In genomic region chr1:155744711-155745283, GRCh38 we compare ENCODE assay signal across 8 cellular contexts. TPM values are rescaled to one million over a fixed set of nuclear protein-coding genes. Genes with fewer than 3 reads are reported as not detected.
DNase-seq lines count a peak whose midpoint lies in the region; TF ChIP-seq lines count a peak whose summit lies in the region.

No MANE protein-coding gene starts in this region.

- DNase-seq in Peyer's patch: peak in 1 of 3 donors; percentile 34
- no peak for DNase-seq in esophagus squamous epithelium (lab: John Stamatoyannopoulos, UW)
- no peak for DNase-seq in prostate gland (ENCODE audit: low spot score)
- DNase-seq in kidney glomerular epithelial cell (lab: John Stamatoyannopoulos, UW): no peak
- no peak for DNase-seq in SHP77 treated with DMSO at 0.1 percent for 48 hours (lab: John Stamatoyannopoulos, UW)
- no peak for DNase-seq in HT-29 (ENCODE audit: low spot score)
- DNase-seq in NCI-H748 (lab: John Stamatoyannopoulos, UW; ENCODE audit: unreplicated experiment): no peak

- H3K9ac ChIP-seq in ES-I3 (ENCODE audit: low read depth, low read length): peak overlapping the region; percentile 69

- TF ChIP-seq CTCF in Peyer's patch (IDR thresholded peaks at IDR 0.05) (no peak), esophagus squamous epithelium (IDR thresholded peaks at IDR 0.05) (no peak), prostate gland (IDR thresholded peaks at IDR 0.05) (no peak)

- H3K9me3 ChIP-seq in ES-I3 (ENCODE audit: control insufficient read depth, insufficient read depth, low read length) (no peaks in the 10 kb centered on the region), Peyer's patch (no peaks in the 10 kb centered on the region), esophagus squamous epithelium (no peaks in the 10 kb centered on the region), prostate gland (no peaks in the 10 kb centered on the region)

- H3K27ac ChIP-seq in Peyer's patch (peak overlapping the region; percentile 55 to 86 (median 69)), esophagus squamous epithelium (peak overlapping the region; percentile 70 to 87 (median 78)), prostate gland (peak overlapping the region; percentile 72 to 78)

- intact Hi-C loops in esophagus squamous epithelium (cut with DNase I) (no loop called here), prostate gland (cut with DNase I) (no loop called here)

- no peaks in the 10 kb centered on the region for H3K27me3 ChIP-seq in Peyer's patch
- no peaks in the 10 kb centered on the region for H3K27me3 ChIP-seq in esophagus squamous epithelium
- H3K27me3 ChIP-seq in prostate gland (replicated peaks; ENCODE audit: insufficient read depth): no peaks in the 10 kb centered on the region

- no peaks in the 10 kb centered on the region for H3K4me1 ChIP-seq in ES-I3 (ENCODE audit: insufficient read depth, low read length)
- peaks cover 0 to 5% (median 0%) of the 10 kb centered on the region in 4 donors for H3K4me1 ChIP-seq in Peyer's patch
- H3K4me1 ChIP-seq in esophagus squamous epithelium: peaks cover 0 to 7% (median 0%) of the 10 kb centered on the region in 3 donors
- H3K4me1 ChIP-seq in prostate gland (replicated peaks): no peaks in the 10 kb centered on the region

- WGBS in esophagus squamous epithelium, 2 donors: 67 to 76% methylated on average over 9 of the region's 9 CpGs
- 72% methylated on average over 9 of the region's 9 CpGs for WGBS in prostate gland

- no peak for TF ChIP-seq POLR2A in Peyer's patch (IDR thresholded peaks at IDR 0.05)
- TF ChIP-seq POLR2A in esophagus squamous epithelium (IDR thresholded peaks at IDR 0.05): no peak
- no peak for TF ChIP-seq POLR2A in prostate gland (IDR thresholded peaks at IDR 0.05)

- peak overlapping the region; percentile 47 to 81 (median 62) for H3K4me3 ChIP-seq in Peyer's patch
- peak overlapping the region; percentile 55 to 81 (median 64) for H3K4me3 ChIP-seq in esophagus squamous epithelium
- peak overlapping the region; percentile 52 to 56 for H3K4me3 ChIP-seq in prostate gland

- H3K36me3 ChIP-seq in ES-I3 (ENCODE audit: insufficient read depth, low read length) (peaks cover 3% of the 10 kb centered on the region; the same call in 1 of the 2 replicates), Peyer's patch (no peaks in the 10 kb centered on the region), esophagus squamous epithelium (peaks cover 0 to 19% (median 0%) of the 10 kb centered on the region in 3 donors), prostate gland (no peaks in the 10 kb centered on the region)

RNA-seq across cellular contexts. Expression of gene DAP3, which starts 55.9 kb away (rescaled TPM):
- total RNA-seq in Peyer's patch (100 to 1,000 TPM in 3 of 4 donors, 10 to 100 TPM in 1; 72.8 to 160 (median 153) TPM), esophagus squamous epithelium (100 to 1,000 TPM in 1 of 4 donors, 10 to 100 TPM in 3; 59.9 to 144 (median 78.5) TPM), prostate gland (100 to 1,000 TPM; 139 to 151 TPM)
- 58.5 and 77.3 TPM in 2 replicates for total RNA-seq in HT-29 (2014; rRNA removed; shearing (Covaris generic))

RNA-seq across cellular contexts. Expression of gene YY1AP1, which starts 56.2 kb away (rescaled TPM):
- total RNA-seq in Peyer's patch (100 to 1,000 TPM in 2 of 4 donors, 10 to 100 TPM in 2; 64.5 to 144 (median 84.3) TPM), esophagus squamous epithelium (10 to 100 TPM; 37.8 to 91.6 (median 63.5) TPM), prostate gland (100 to 1,000 TPM in 1 of 2 donors, 10 to 100 TPM in 1; 63.4 to 121 TPM)
- 24.6 and 24.8 TPM in 2 replicates for total RNA-seq in HT-29 (2014; rRNA removed; shearing (Covaris generic))
